Comparison of ENCODE assay signal across 24 cellular contexts in genomic region chr13:94333131-94333820, GRCh38.
DNase-seq lines count a peak whose midpoint lies in the region; ATAC-seq and TF ChIP-seq lines count a peak whose summit lies in the region.
"Had no signal": no experiment of that assay in that cellular context is flagged by ENCODE, and none has a peak within 500 bp of the region (broad histone marks: within the 10 kb centered on the region; RNA-seq: fewer than 3 reads in every experiment).

No MANE protein-coding gene starts in this region.

- H3K4me1 ChIP-seq in sigmoid colon (peaks cover 0 to 46% (median 34%) of the 10 kb centered on the region in 4 donors), mesendoderm (ENCODE audit: control insufficient read depth, low read depth, low read length) (no peaks in the 10 kb centered on the region)

- no peak overlapping the region for H2BK5ac ChIP-seq in mesendoderm (ENCODE audit: low read length)

- peaks cover 10% of the 10 kb centered on the region for H3K4me1 Mint-ChIP-seq in WTC11
- H3K4me1 Mint-ChIP-seq in activated T-cell treated with anti-CD3 and anti-CD28 coated beads, Interleukin-2, amount 50 U/mL, for 72 hours (ENCODE audit: low read depth): peaks cover 26% of the 10 kb centered on the region

- TF ChIP-seq CTCF in AG04450 (IDR thresholded peaks at IDR 0.05; ENCODE audit: low read depth, low read length) (no peak), WERI-Rb-1 (IDR thresholded peaks at IDR 0.05; ENCODE audit: low read depth, low read length) (no peak), foreskin fibroblast (IDR thresholded peaks at IDR 0.05; ENCODE audit: low read depth, low read length) (no peak), sigmoid colon (IDR thresholded peaks at IDR 0.05) (no peak), WTC11 (IDR thresholded peaks at IDR 0.05) (no peak)

- H3K27ac ChIP-seq in AG04450 (ENCODE audit: low read depth, low read length) (peak overlapping the region; percentile 25), WERI-Rb-1 (peak overlapping the region; percentile 64), sigmoid colon (peak overlapping the region in 3 of 4 donors; percentile 29 to 56 (median 53)), mesendoderm (ENCODE audit: low read depth, low read length) (no peak overlapping the region)
- H3K27ac ChIP-seq: 22Rv1; BLaER1 treated with 17β-estradiol and CSF1 and Interleukin-3, amounts not matched to agents 10 nM and 100 nM had no signal

- CTCF ChIA-PET in AG04450 (lab: Charles Lee) (no interaction called here), WTC11 (lab: Charles Lee) (interaction anchor here (0.5 kb wide), 1 partner anchor 51 kb away, joined by 3 read pairs; no protein-coding TSS in a partner anchor)

- H3K9me3 ChIP-seq in AG04450 (ENCODE audit: control insufficient read depth, insufficient read depth, low read length) (no peaks in the 10 kb centered on the region), WERI-Rb-1 (ENCODE audit: severe bottlenecking) (no peaks in the 10 kb centered on the region), sigmoid colon (no peaks in the 10 kb centered on the region)
- H3K9me3 ChIP-seq: SK-N-SH had no signal

- H3K9me3 Mint-ChIP-seq in WTC11: no peaks in the 10 kb centered on the region
- no peaks in the 10 kb centered on the region for H3K9me3 Mint-ChIP-seq in activated T-cell treated with anti-CD3 and anti-CD28 coated beads, Interleukin-2, amount 50 U/mL, for 72 hours
- H3K9me3 Mint-ChIP-seq: CD8-positive, alpha-beta T cell; HFFc6 had no signal

- intact Hi-C loops in sigmoid colon (cut with DNase I): no loop called here

- H3K9ac ChIP-seq in mesendoderm (ENCODE audit: low read length): no peak overlapping the region
- H3K9ac ChIP-seq: BLaER1 treated with 17β-estradiol and CSF1 and Interleukin-3, amounts not matched to agents 10 nM and 100 nM; SK-N-SH had no signal

- H4K5ac ChIP-seq in mesendoderm (ENCODE audit: low read length): no peak overlapping the region

- POLR2A ChIA-PET in AG04450 (lab: Yijun Ruan, JAX) (no interaction called here), WTC11 (lab: Charles Lee) (no interaction called here)

- H3K36me3 Mint-ChIP-seq in WTC11: no peaks in the 10 kb centered on the region
- peaks cover 0 to 1% of the 10 kb centered on the region in 2 donors for H3K36me3 Mint-ChIP-seq in activated T-cell treated with anti-CD3 and anti-CD28 coated beads, Interleukin-2, amount 50 U/mL, for 72 hours (ENCODE audit: insufficient read depth in 2 of 2)
- H3K36me3 Mint-ChIP-seq: CD8-positive, alpha-beta T cell had no signal

- no peak for TF ChIP-seq EP300 in sigmoid colon (IDR thresholded peaks at IDR 0.05)

- WGBS in sigmoid colon, 2 donors: 76 to 81% methylated on average over 4 of the region's 4 CpGs
- WGBS in mesendoderm (ENCODE audit: extremely low coverage, insufficient coverage, low lambda C conversion rate): no CpG with 5 or more reads among the region's 4 CpGs

- H3K4me3 ChIP-seq in AG04450 (ENCODE audit: low read depth, low read length): no peak overlapping the region
- H3K4me3 ChIP-seq in WERI-Rb-1 (ENCODE audit: low read depth, low read length): no peak overlapping the region
- H3K4me3 ChIP-seq in foreskin fibroblast (ENCODE audit: low read depth in 1 of 2, low read length in 2 of 2): no peak overlapping the region
- H3K4me3 ChIP-seq in sigmoid colon: no peak overlapping the region
- H3K4me3 ChIP-seq in mesendoderm (ENCODE audit: low read length): no peak overlapping the region
- H3K4me3 ChIP-seq: BLaER1 treated with 17β-estradiol and CSF1 and Interleukin-3, amounts not matched to agents 10 nM and 100 nM; GM12878; K562 had no signal

- H3K27me3 ChIP-seq in AG04450 (ENCODE audit: control insufficient read depth, insufficient read depth, low read length) (no peaks in the 10 kb centered on the region), WERI-Rb-1 (ENCODE audit: insufficient read depth, low read depth, severe bottlenecking) (no peaks in the 10 kb centered on the region), sigmoid colon (no peaks in the 10 kb centered on the region), mesendoderm (ENCODE audit: insufficient read depth, low read length, poor library complexity) (no peaks in the 10 kb centered on the region)
- H3K27me3 ChIP-seq: BLaER1 treated with 17β-estradiol and CSF1 and Interleukin-3, amounts not matched to agents 10 nM and 100 nM had no signal

- H3K36me3 ChIP-seq in WERI-Rb-1 (peaks cover 3% of the 10 kb centered on the region), sigmoid colon (no peaks in the 10 kb centered on the region), mesendoderm (ENCODE audit: control insufficient read depth, insufficient read depth, low read length) (no peaks in the 10 kb centered on the region)
- H3K36me3 ChIP-seq: BLaER1 treated with 17β-estradiol and CSF1 and Interleukin-3, amounts not matched to agents 10 nM and 100 nM had no signal

- H2BK15ac ChIP-seq in mesendoderm (replicated peaks; ENCODE audit: low read depth): no peak overlapping the region

- H3K23ac ChIP-seq in mesendoderm (ENCODE audit: low read length): no peak overlapping the region

- H2BK120ac ChIP-seq in mesendoderm (ENCODE audit: low read depth, low read length): no peak overlapping the region

- no peak overlapping the region for H3K18ac ChIP-seq in mesendoderm (ENCODE audit: low read length)

- H4K8ac ChIP-seq in mesendoderm (ENCODE audit: low read depth, low read length): no peak overlapping the region

- no peak overlapping the region for H3K56ac ChIP-seq in mesendoderm (ENCODE audit: low read length)

- H3K27me3 Mint-ChIP-seq in WTC11 (ENCODE audit: low read depth): no peaks in the 10 kb centered on the region; the same call in 1 of the 2 replicates
- H3K27me3 Mint-ChIP-seq in activated T-cell treated with anti-CD3 and anti-CD28 coated beads, Interleukin-2, amount 50 U/mL, for 72 hours (ENCODE audit: low read depth): peaks cover 32% of the 10 kb centered on the region

- DNase-seq in AG04450 (ENCODE audit: low read depth, low spot score) (no peak), WERI-Rb-1 (peak; percentile 57), foreskin fibroblast (peak; percentile 47 to 64), sigmoid colon (no peak), WTC11 (ENCODE audit: low spot score) (no peak), mesendoderm (no peak)
- no peak for DNase-seq in effector CD8-positive, alpha-beta T cell (lab: John Stamatoyannopoulos, UW)
- DNase-seq in activated T-cell treated with anti-CD3 and anti-CD28 coated beads, Interleukin-2, amount 50 U/mL, for 72 hours: no peak
- DNase-seq: ACHN; CD8-positive, alpha-beta T cell; DND-41; HFFc6; MM.1S; NCI-H1048; NCI-H1417 treated with DMSO at 0.1 percent for 48 hours; NCI-H187 treated with DMSO at 0.1 percent for 48 hours; NK-92 treated with Interleukin-12 subunit alpha and Interleukin-12 subunit beta, amount 100 ng/mL, for 24 hours; SIG-M5; SK-N-SH had no signal

- H3K4me3 Mint-ChIP-seq in WTC11: no peak overlapping the region
- H3K4me3 Mint-ChIP-seq in activated T-cell treated with anti-CD3 and anti-CD28 coated beads, Interleukin-2, amount 50 U/mL, for 72 hours: no peak overlapping the region
- H3K4me3 Mint-ChIP-seq: CD8-positive, alpha-beta T cell; HFFc6 had no signal

- no peak overlapping the region for H3K27ac Mint-ChIP-seq in WTC11
- no peak overlapping the region for H3K27ac Mint-ChIP-seq in activated T-cell treated with anti-CD3 and anti-CD28 coated beads, Interleukin-2, amount 50 U/mL, for 72 hours
- H3K27ac Mint-ChIP-seq: CD8-positive, alpha-beta T cell; HFFc6 had no signal

- H3K4me2 ChIP-seq in mesendoderm (ENCODE audit: low read length): no peak overlapping the region
- H3K4me2 ChIP-seq: BLaER1 treated with 17β-estradiol and CSF1 and Interleukin-3, amounts not matched to agents 10 nM and 100 nM; SK-N-SH had no signal

- no peak overlapping the region for H3K4ac ChIP-seq in mesendoderm (ENCODE audit: low read depth, low read length)

- no peak for TF ChIP-seq POLR2A in sigmoid colon (IDR thresholded peaks at IDR 0.05)

- no peaks in the 10 kb centered on the region for H3K79me1 ChIP-seq in mesendoderm (ENCODE audit: low read length)

- H3K79me2 ChIP-seq in mesendoderm (ENCODE audit: control insufficient read depth, insufficient read depth, low read length): no peaks in the 10 kb centered on the region

- ATAC-seq in WTC11: no peak
- no peak for ATAC-seq in activated T-cell treated with anti-CD3 and anti-CD28 coated beads, Interleukin-2, amount 50 U/mL, for 72 hours (replicated peaks in 1 of 2)
- ATAC-seq: CD8-positive, alpha-beta T cell; GM12878; K562; Panc1 had no signal

- no peak overlapping the region for H2AK5ac ChIP-seq in mesendoderm (ENCODE audit: low read length)

TF ChIP-seq in WTC11, 78 proteins besides CTCF, POLR2A, EP300 and RAD21 (continues in another document):
- no peak for TF ChIP-seq SOX15 (CRISPR knock-in tag; IDR thresholded peaks at IDR 0.05)
- no peak for TF ChIP-seq CREB1 (CRISPR knock-in tag; IDR thresholded peaks at IDR 0.05)
- no peak for TF ChIP-seq HMGXB4 (CRISPR knock-in tag; IDR thresholded peaks at IDR 0.05)
- TF ChIP-seq EMX1 (CRISPR knock-in tag; IDR thresholded peaks at IDR 0.05): no peak
- TF ChIP-seq JUN (CRISPR knock-in tag; IDR thresholded peaks at IDR 0.05): no peak
- no peak for TF ChIP-seq MXD4 (CRISPR knock-in tag; IDR thresholded peaks at IDR 0.05; ENCODE audit: borderline replicate concordance)
- no peak for TF ChIP-seq ZNF512 (CRISPR knock-in tag; IDR thresholded peaks at IDR 0.05; ENCODE audit: borderline replicate concordance)

Comparison
In these comparisons a context has a peak if more than half of its experiments do, and no peak if none do; other contexts are left out.
1. DNase-seq: peak in WERI-Rb-1 (single experiment) and foreskin fibroblast (2 of 2); none in AG04450 (single experiment), sigmoid colon (single experiment), WTC11 (single experiment), effector CD8-positive, alpha-beta T cell (single experiment), mesendoderm (single experiment) and activated T-cell treated with anti-CD3 and anti-CD28 coated beads, Interleukin-2, amount 50 U/mL, for 72 hours (0 of 2).